Comparison of ENCODE assay signal across 8 cellular contexts in the genomic region with DNA sequence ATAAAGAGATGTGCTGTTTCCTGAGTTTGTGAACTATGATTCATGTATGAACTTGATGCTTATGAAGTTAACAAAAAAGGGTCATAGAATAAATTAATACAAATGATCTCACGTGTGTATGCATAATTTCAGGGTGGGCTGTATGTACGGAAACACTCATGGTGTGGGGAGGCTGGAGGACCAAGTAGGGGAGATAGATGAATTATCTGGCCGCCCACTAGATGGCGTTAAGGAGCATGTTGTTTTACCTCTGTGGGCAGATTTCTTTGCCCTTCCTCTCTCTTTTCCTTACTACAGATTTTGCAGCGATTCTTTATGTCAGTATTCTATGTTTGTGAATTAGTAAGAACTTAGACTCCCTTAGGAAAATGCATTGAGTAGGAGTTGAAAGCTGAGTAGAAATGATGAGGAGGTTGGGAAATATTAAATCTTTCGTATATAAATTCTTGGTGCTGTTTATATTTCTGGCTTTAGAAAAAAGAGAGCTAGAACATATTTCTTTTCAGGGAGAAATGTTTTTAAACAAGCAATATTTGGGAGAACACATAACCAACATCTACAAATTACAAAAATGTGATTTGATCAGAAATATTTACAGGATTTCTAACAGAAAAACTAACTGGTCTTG. TPM values are rescaled to one million over a fixed set of nuclear protein-coding genes. Genes with fewer than 3 reads are reported as not detected.
DNase-seq lines count a peak whose midpoint lies in the region; ATAC-seq lines count a peak whose summit lies in the region.

No MANE protein-coding gene starts in this region.

- DNase-seq in DMS53 (lab: John Stamatoyannopoulos, UW) (peak; percentile 49), KG1 (lab: John Stamatoyannopoulos, UW) (peak; percentile 63), SK-MEL-5 (ENCODE audit: low read depth, low spot score) (peak; percentile 74), adipocyte (ENCODE audit: low read depth) (peak; percentile 79), iPS DF 4.7 (ENCODE audit: extremely low read depth, low spot score) (peak; percentile 44)
- DNase-seq in stimulated activated CD4-positive, alpha-beta T cell treated with anti-CD3 and anti-CD28 coated beads, Interleukin-1b, Interleukin-23, amount 100 ng/mL, for 48 hours = peak; percentile 41

- H3K9ac ChIP-seq in adipocyte (ENCODE audit: low read length) = no peak overlapping the region

- H3K36me3 ChIP-seq in adipocyte (ENCODE audit: control insufficient read depth, insufficient read depth, low read length, severe bottlenecking) = no peaks in the 10 kb centered on the region

- H3K4me1 ChIP-seq in adipocyte (ENCODE audit: control insufficient read depth, insufficient read depth, low read length) = no peaks in the 10 kb centered on the region

- H3K27me3 ChIP-seq in adipocyte (replicated peaks; ENCODE audit: control insufficient read depth, insufficient read depth, low read length) = peaks cover 15% of the 10 kb centered on the region

- in situ Hi-C loops in SK-MEL-5 (cut with HindIII; ENCODE audit: low pct_unique_long_range_greater_than_20kb, low sequenced_read_pairs) = no loop called here

- H3K9me3 ChIP-seq in adipocyte (ENCODE audit: control insufficient read depth, low read length) = no peaks in the 10 kb centered on the region

- no peak overlapping the region for H3K4me3 ChIP-seq in adipocyte (ENCODE audit: low read length)

- ATAC-seq in GM19467 (IDR thresholded peaks at IDR 0.05; ENCODE audit: unreplicated experiment) (peak; percentile 70), GM19023 (IDR thresholded peaks at IDR 0.05; ENCODE audit: unreplicated experiment) (no peak)

RNA-seq across cellular contexts. Expression of gene TMTC4, which starts 47.4 kb away (rescaled TPM):
- 17.8 and 18.0 TPM in 2 replicates for total RNA-seq in SK-MEL-5 (2014; rRNA removed; shearing (Covaris generic))
- polyA plus RNA-seq in SK-MEL-5 (2015; cell fraction: cytosol; rRNA removed) = 13.3 and 22.4 TPM in 2 replicates
- 53.5 and 69.8 TPM in 2 replicates for polyA plus RNA-seq in SK-MEL-5 (2015; cell fraction: nucleus; rRNA removed)
